ENCODE assay signal across 17 cellular contexts in genomic region chr3:157148123-157148889, GRCh38. TPM values are rescaled to one million over a fixed set of nuclear protein-coding genes. Genes with fewer than 3 reads are reported as not detected.
A peak's percentile ranks its signal among the peaks of the same experiment; 100 is the strongest.
DNase-seq lines count a peak whose midpoint lies in the region; ATAC-seq and TF ChIP-seq lines count a peak whose summit lies in the region.
"Had no signal": no experiment of that assay in that cellular context is flagged by ENCODE, and none has a peak within 500 bp of the region (broad histone marks: within the 10 kb centered on the region; RNA-seq: fewer than 3 reads in every experiment).

No MANE protein-coding gene starts in this region.

- POLR2A ChIA-PET in activated CD8-positive, alpha-beta T cell treated with anti-CD3 and anti-CD28 coated beads for 36 hours (lab: Charles Lee) = interaction anchor here (0.6 to 7.4 kb wide), 11 partner anchors 9 to 593 kb away, joined by 3 to 106 read pairs (median 4); partner anchors contain the start of genes CCNL1 and SSR3
- POLR2A ChIA-PET in activated CD8-positive, alpha-beta T cell treated with anti-CD3 and anti-CD28 coated beads, Interleukin-2, amount 10 ng/mL, durations not matched to agents 7 days and 5 days (lab: Charles Lee) = interaction anchor here (0.7 to 6.1 kb wide), 3 partner anchors 12 to 79 kb away, joined by 3 to 44 read pairs (median 6); partner anchors contain the start of gene CCNL1

- intact Hi-C loops in activated CD8-positive, alpha-beta T cell treated with anti-CD3 and anti-CD28 coated beads for 36 hours (cut with micrococcal nuclease) = no loop called here
- intact Hi-C loops in activated T-helper 1 cell treated with anti-CD3 and anti-CD28 coated beads, Interleukin-12 subunit alpha, Interleukin-12 subunit beta, Interleukin-2, Interleukin-4 antibody, amounts not matched to agents 30 ng/mL and 10 ng/mL and 1 ng/mL, durations not matched to agents 14 hours and 24 hours and 36 hours (cut with micrococcal nuclease) = no loop called here

- CTCF ChIA-PET in activated CD8-positive, alpha-beta T cell treated with anti-CD3 and anti-CD28 coated beads for 36 hours (lab: Charles Lee) = interaction anchor here (0.7 to 6.1 kb wide), 3 partner anchors 10 to 12 kb away, joined by 3 to 56 read pairs (median 3); partner anchors contain the start of gene CCNL1
- CTCF ChIA-PET in activated CD8-positive, alpha-beta T cell treated with anti-CD3 and anti-CD28 coated beads, Interleukin-2, amount 10 ng/mL, durations not matched to agents 7 days and 5 days (lab: Charles Lee) = interaction anchor here (0.8 to 6.8 kb wide), 3 partner anchors 11 to 458 kb away, joined by 3 to 57 read pairs (median 4); no protein-coding TSS in a partner anchor

- H3K4me3 Mint-ChIP-seq in activated CD8-positive, alpha-beta T cell treated with anti-CD3 and anti-CD28 coated beads for 36 hours = no peak overlapping the region
- H3K4me3 Mint-ChIP-seq in activated CD8-positive, alpha-beta T cell treated with anti-CD3 and anti-CD28 coated beads, Interleukin-2, amount 10 ng/mL, durations not matched to agents 7 days and 5 days = no peak overlapping the region
- H3K4me3 Mint-ChIP-seq in activated T-helper 1 cell treated with anti-CD3 and anti-CD28 coated beads, Interleukin-12 subunit alpha, Interleukin-12 subunit beta, Interleukin-2, Interleukin-4 antibody, amounts not matched to agents 30 ng/mL and 10 ng/mL and 1 ng/mL, durations not matched to agents 14 hours and 24 hours and 36 hours = no peak overlapping the region
- H3K4me3 Mint-ChIP-seq in natural killer cell treated with Interleukin-12 subunit alpha and Interleukin-12 subunit beta and Interleukin-15 and Interleukin-18, amount 100 ng/mL, for 72 hours = peak overlapping the region; percentile 6
- H3K4me3 Mint-ChIP-seq: endodermal cell had no signal

- no peak for TF ChIP-seq CTCF in activated CD8-positive, alpha-beta T cell treated with anti-CD3 and anti-CD28 coated beads for 36 hours (IDR thresholded peaks at IDR 0.05)

- H3K27me3 Mint-ChIP-seq in activated CD8-positive, alpha-beta T cell treated with anti-CD3 and anti-CD28 coated beads for 36 hours = no peaks in the 10 kb centered on the region
- H3K27me3 Mint-ChIP-seq in activated CD8-positive, alpha-beta T cell treated with anti-CD3 and anti-CD28 coated beads, Interleukin-2, amount 10 ng/mL, durations not matched to agents 7 days and 5 days (ENCODE audit: low read depth) = no peaks in the 10 kb centered on the region
- H3K27me3 Mint-ChIP-seq in activated T-helper 1 cell treated with anti-CD3 and anti-CD28 coated beads, Interleukin-12 subunit alpha, Interleukin-12 subunit beta, Interleukin-2, Interleukin-4 antibody, amounts not matched to agents 30 ng/mL and 10 ng/mL and 1 ng/mL, durations not matched to agents 14 hours and 24 hours and 36 hours (ENCODE audit: insufficient read depth) = no peaks in the 10 kb centered on the region
- H3K27me3 Mint-ChIP-seq in natural killer cell treated with Interleukin-12 subunit alpha and Interleukin-12 subunit beta and Interleukin-15 and Interleukin-18, amount 100 ng/mL, for 72 hours = no peaks in the 10 kb centered on the region

- ATAC-seq in activated CD8-positive, alpha-beta T cell treated with anti-CD3 and anti-CD28 coated beads for 36 hours = peak; percentile 22
- ATAC-seq in activated CD8-positive, alpha-beta T cell treated with anti-CD3 and anti-CD28 coated beads, Interleukin-2, amount 10 ng/mL, durations not matched to agents 7 days and 5 days = no peak
- ATAC-seq in HG02588 (IDR thresholded peaks at IDR 0.05; ENCODE audit: unreplicated experiment) = peak; percentile 50
- ATAC-seq in natural killer cell treated with Interleukin-12 subunit alpha and Interleukin-12 subunit beta and Interleukin-15 and Interleukin-18, amount 100 ng/mL, for 72 hours = peak in 1 of 2 donors; percentile 69
- no peak for ATAC-seq in HG03280 (IDR thresholded peaks at IDR 0.05; ENCODE audit: unreplicated experiment)

- H3K36me3 Mint-ChIP-seq in activated CD8-positive, alpha-beta T cell treated with anti-CD3 and anti-CD28 coated beads for 36 hours (ENCODE audit: low read depth) = peaks cover 79% of the 10 kb centered on the region
- peaks cover 86% of the 10 kb centered on the region for H3K36me3 Mint-ChIP-seq in activated CD8-positive, alpha-beta T cell treated with anti-CD3 and anti-CD28 coated beads, Interleukin-2, amount 10 ng/mL, durations not matched to agents 7 days and 5 days (ENCODE audit: low read depth)
- H3K36me3 Mint-ChIP-seq in activated T-helper 1 cell treated with anti-CD3 and anti-CD28 coated beads, Interleukin-12 subunit alpha, Interleukin-12 subunit beta, Interleukin-2, Interleukin-4 antibody, amounts not matched to agents 30 ng/mL and 10 ng/mL and 1 ng/mL, durations not matched to agents 14 hours and 24 hours and 36 hours (ENCODE audit: low read depth) = peaks cover 78% of the 10 kb centered on the region
- H3K36me3 Mint-ChIP-seq in natural killer cell treated with Interleukin-12 subunit alpha and Interleukin-12 subunit beta and Interleukin-15 and Interleukin-18, amount 100 ng/mL, for 72 hours = peaks cover 75% of the 10 kb centered on the region

- peaks cover 46% of the 10 kb centered on the region for H3K4me1 Mint-ChIP-seq in activated CD8-positive, alpha-beta T cell treated with anti-CD3 and anti-CD28 coated beads for 36 hours (ENCODE audit: low read depth)
- H3K4me1 Mint-ChIP-seq in activated CD8-positive, alpha-beta T cell treated with anti-CD3 and anti-CD28 coated beads, Interleukin-2, amount 10 ng/mL, durations not matched to agents 7 days and 5 days (ENCODE audit: low read depth) = peaks cover 40% of the 10 kb centered on the region
- peaks cover 30% of the 10 kb centered on the region for H3K4me1 Mint-ChIP-seq in activated T-helper 1 cell treated with anti-CD3 and anti-CD28 coated beads, Interleukin-12 subunit alpha, Interleukin-12 subunit beta, Interleukin-2, Interleukin-4 antibody, amounts not matched to agents 30 ng/mL and 10 ng/mL and 1 ng/mL, durations not matched to agents 14 hours and 24 hours and 36 hours (ENCODE audit: low read depth)
- H3K4me1 Mint-ChIP-seq in natural killer cell treated with Interleukin-12 subunit alpha and Interleukin-12 subunit beta and Interleukin-15 and Interleukin-18, amount 100 ng/mL, for 72 hours (ENCODE audit: low read depth in 2 of 2) = peaks cover 30 to 40% of the 10 kb centered on the region in 2 donors

- no peaks in the 10 kb centered on the region for H3K9me3 Mint-ChIP-seq in activated CD8-positive, alpha-beta T cell treated with anti-CD3 and anti-CD28 coated beads for 36 hours
- no peaks in the 10 kb centered on the region for H3K9me3 Mint-ChIP-seq in activated CD8-positive, alpha-beta T cell treated with anti-CD3 and anti-CD28 coated beads, Interleukin-2, amount 10 ng/mL, durations not matched to agents 7 days and 5 days (ENCODE audit: insufficient read depth)
- H3K9me3 Mint-ChIP-seq in activated T-helper 1 cell treated with anti-CD3 and anti-CD28 coated beads, Interleukin-12 subunit alpha, Interleukin-12 subunit beta, Interleukin-2, Interleukin-4 antibody, amounts not matched to agents 30 ng/mL and 10 ng/mL and 1 ng/mL, durations not matched to agents 14 hours and 24 hours and 36 hours = no peaks in the 10 kb centered on the region
- H3K9me3 Mint-ChIP-seq in natural killer cell treated with Interleukin-12 subunit alpha and Interleukin-12 subunit beta and Interleukin-15 and Interleukin-18, amount 100 ng/mL, for 72 hours = no peaks in the 10 kb centered on the region
- H3K9me3 Mint-ChIP-seq: endodermal cell had no signal

- no peak for DNase-seq in activated CD8-positive, alpha-beta T cell treated with anti-CD3 and anti-CD28 coated beads for 36 hours
- DNase-seq in activated CD8-positive, alpha-beta T cell treated with anti-CD3 and anti-CD28 coated beads, Interleukin-2, amount 10 ng/mL, durations not matched to agents 7 days and 5 days = no peak
- DNase-seq in activated T-helper 1 cell treated with anti-CD3 and anti-CD28 coated beads, Interleukin-12 subunit alpha, Interleukin-12 subunit beta, Interleukin-2, Interleukin-4 antibody, amounts not matched to agents 30 ng/mL and 10 ng/mL and 1 ng/mL, durations not matched to agents 14 hours and 24 hours and 36 hours (ENCODE audit: low spot score) = no peak
- no peak for DNase-seq in natural killer cell treated with Interleukin-12 subunit alpha and Interleukin-12 subunit beta and Interleukin-15 and Interleukin-18, amount 100 ng/mL, for 72 hours (ENCODE audit: low spot score)
- DNase-seq in epidermal melanocyte (ENCODE audit: insufficient read length, low spot score) (no peak), foreskin melanocyte (no peak)
- DNase-seq: ACHN; activated CD4-positive, alpha-beta T cell treated with anti-CD3 and anti-CD28 coated beads for 4 hours; activated naive CD4-positive, alpha-beta T cell treated with anti-CD3 and anti-CD28 coated beads, Interleukin-2, amount 50 U/mL, for 16 hours; endodermal cell; NCI-H1436 treated with DMSO at 0.1 percent for 48 hours; NCI-H524; ovary; Peyer's patch; small intestine had no signal

- peak overlapping the region; percentile 73 for H3K27ac Mint-ChIP-seq in activated CD8-positive, alpha-beta T cell treated with anti-CD3 and anti-CD28 coated beads for 36 hours
- no peak overlapping the region for H3K27ac Mint-ChIP-seq in activated CD8-positive, alpha-beta T cell treated with anti-CD3 and anti-CD28 coated beads, Interleukin-2, amount 10 ng/mL, durations not matched to agents 7 days and 5 days
- peak overlapping the region; percentile 53 for H3K27ac Mint-ChIP-seq in activated T-helper 1 cell treated with anti-CD3 and anti-CD28 coated beads, Interleukin-12 subunit alpha, Interleukin-12 subunit beta, Interleukin-2, Interleukin-4 antibody, amounts not matched to agents 30 ng/mL and 10 ng/mL and 1 ng/mL, durations not matched to agents 14 hours and 24 hours and 36 hours
- peak overlapping the region in 1 of 2 donors; percentile 15 for H3K27ac Mint-ChIP-seq in natural killer cell treated with Interleukin-12 subunit alpha and Interleukin-12 subunit beta and Interleukin-15 and Interleukin-18, amount 100 ng/mL, for 72 hours
- H3K27ac Mint-ChIP-seq: endodermal cell had no signal

RNA-seq across cellular contexts. Expression of gene CCNL1, which starts 11.6 kb away (rescaled TPM):
- 100 to 1,000 TPM; 180 to 191 TPM for total RNA-seq in activated CD8-positive, alpha-beta T cell treated with anti-CD3 and anti-CD28 coated beads for 36 hours
- 100 to 1,000 TPM; 257 TPM for total RNA-seq in activated CD8-positive, alpha-beta T cell treated with anti-CD3 and anti-CD28 coated beads, Interleukin-2, amount 10 ng/mL, durations not matched to agents 7 days and 5 days
- total RNA-seq in activated T-helper 1 cell treated with anti-CD3 and anti-CD28 coated beads, Interleukin-12 subunit alpha, Interleukin-12 subunit beta, Interleukin-2, Interleukin-4 antibody, amounts not matched to agents 30 ng/mL and 10 ng/mL and 1 ng/mL, durations not matched to agents 14 hours and 24 hours and 36 hours = 167 and 204 TPM in 2 replicates
- total RNA-seq in natural killer cell treated with Interleukin-12 subunit alpha and Interleukin-12 subunit beta and Interleukin-15 and Interleukin-18, amount 100 ng/mL, for 72 hours = 100 to 1,000 TPM; 303 to 324 TPM

Comparison
In these comparisons a context has a peak if more than half of its experiments do, and no peak if none do; other contexts are left out.
1. ATAC-seq: peak in activated CD8-positive, alpha-beta T cell treated with anti-CD3 and anti-CD28 coated beads for 36 hours (single experiment) and HG02588 (single experiment); none in activated CD8-positive, alpha-beta T cell treated with anti-CD3 and anti-CD28 coated beads, Interleukin-2, amount 10 ng/mL, durations not matched to agents 7 days and 5 days (single experiment) and HG03280 (single experiment).